12 cellular contexts compared by ENCODE assay signal in the genomic region with DNA sequence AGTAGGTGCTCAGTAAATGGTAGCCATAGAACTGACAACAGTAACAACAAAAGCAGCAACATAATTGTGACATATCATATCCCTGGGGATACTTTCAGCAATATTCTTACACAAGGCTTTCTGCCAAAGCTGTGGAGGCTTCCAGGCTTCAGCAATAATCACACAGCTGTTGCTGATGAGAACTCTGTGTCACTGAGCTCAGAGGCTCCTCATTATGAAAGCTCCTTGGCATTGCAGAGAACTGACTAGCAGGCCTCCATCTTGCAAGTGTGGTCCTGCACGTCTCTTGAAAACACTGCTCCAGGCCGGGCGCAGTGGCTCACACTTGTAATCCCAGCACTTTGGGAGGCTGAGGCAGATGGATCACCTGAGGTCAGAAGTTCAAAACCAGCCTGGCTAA.
DNase-seq lines count a peak whose midpoint lies in the region; ATAC-seq lines count a peak whose summit lies in the region.
"Had no signal": no experiment of that assay in that cellular context is flagged by ENCODE, and none has a peak within 500 bp of the region (broad histone marks: within the 10 kb centered on the region; RNA-seq: fewer than 3 reads in every experiment).

No MANE protein-coding gene starts in this region.

- no peaks in the 10 kb centered on the region for H3K27me3 ChIP-seq in stomach smooth muscle (ENCODE audit: control insufficient read depth in 1 of 2, insufficient read depth in 2 of 2, low read length in 2 of 2)
- H3K27me3 ChIP-seq: upper lobe of right lung had no signal

- DNase-seq in GM03348 (ENCODE audit: low spot score) (peak; percentile 20), amniotic epithelial cell (ENCODE audit: low read depth) (peak; percentile 79), left ventricle myocardium superior (peak; percentile 32), NCI-H345 (lab: John Stamatoyannopoulos, UW) (no peak), T-helper 9 cell (no peak), NCI-H2081 treated with DMSO at 0.1 percent for 48 hours (lab: John Stamatoyannopoulos, UW) (no peak)
- no peak for DNase-seq in activated CD4-positive, alpha-beta T cell treated with anti-CD3 and anti-CD28 coated beads, Interleukin-2, amount 50 U/mL, for 4 hours
- DNase-seq: activated naive CD4-positive, alpha-beta T cell treated with anti-CD3 and anti-CD28 coated beads for 36 hours; MV-4-11; OCI-M1; upper lobe of right lung had no signal

- peak; percentile 75 for ATAC-seq in left ventricle myocardium superior
- ATAC-seq: upper lobe of right lung had no signal

- no peak overlapping the region for H3K4me3 ChIP-seq in stomach smooth muscle (ENCODE audit: low read length in 2 of 2)
- H3K4me3 ChIP-seq: upper lobe of right lung had no signal

- H3K4me1 ChIP-seq in stomach smooth muscle (ENCODE audit: control insufficient read depth, insufficient read depth, low read length) = no peaks in the 10 kb centered on the region

- intact Hi-C loops in left ventricle myocardium superior (cut with micrococcal nuclease) = loop anchor here (10.0 kb wide), 1 partner anchor 98 kb away; a partner anchor contains a TSS

- no peak overlapping the region for H3K9ac ChIP-seq in stomach smooth muscle (ENCODE audit: low read length in 2 of 2)

- no peaks in the 10 kb centered on the region for H3K9me3 ChIP-seq in stomach smooth muscle (ENCODE audit: control insufficient read depth in 2 of 2, low read length in 2 of 2)
- H3K9me3 ChIP-seq: upper lobe of right lung had no signal

- no peaks in the 10 kb centered on the region for H3K36me3 ChIP-seq in stomach smooth muscle (ENCODE audit: control insufficient read depth in 2 of 2, insufficient read depth in 2 of 2, low read length in 2 of 2)
- H3K36me3 ChIP-seq: upper lobe of right lung had no signal

- peak overlapping the region; percentile 1 for H3K27ac ChIP-seq in stomach smooth muscle (ENCODE audit: low read length)

Comparison
In these comparisons a context has a peak if more than half of its experiments do, and no peak if none do; other contexts are left out.
1. DNase-seq: peak in GM03348 (single experiment), amniotic epithelial cell (single experiment) and left ventricle myocardium superior (single experiment); none in NCI-H345 (single experiment), activated CD4-positive, alpha-beta T cell treated with anti-CD3 and anti-CD28 coated beads, Interleukin-2, amount 50 U/mL, for 4 hours (0 of 2), T-helper 9 cell (single experiment) and NCI-H2081 treated with DMSO at 0.1 percent for 48 hours (single experiment).